Comparison of ENCODE assay signal across 21 cellular contexts in the genomic region with DNA sequence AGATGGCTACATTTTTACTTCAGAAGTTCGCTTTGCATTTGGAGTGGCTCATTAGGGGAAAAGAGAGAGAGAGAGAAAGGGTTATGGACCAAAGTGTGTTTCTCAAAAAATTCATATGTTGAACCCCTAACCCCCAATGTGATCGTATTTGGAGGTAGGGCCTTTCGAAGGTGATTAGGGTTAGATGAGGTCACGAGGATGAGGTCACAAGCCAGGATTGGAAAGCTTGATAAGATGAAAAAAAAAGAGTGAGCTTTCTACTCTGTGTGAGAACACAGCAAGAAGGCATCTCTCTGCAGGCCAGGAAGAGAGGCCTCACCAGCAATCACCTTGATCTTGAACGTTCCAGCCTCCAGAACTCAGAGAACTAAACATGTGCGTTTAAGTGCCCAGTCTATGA.
DNase-seq lines count a peak whose midpoint lies in the region; ATAC-seq, FAIRE-seq and TF ChIP-seq lines count a peak whose summit lies in the region.
"Had no signal": no experiment of that assay in that cellular context is flagged by ENCODE, and none has a peak within 500 bp of the region (broad histone marks: within the 10 kb centered on the region; RNA-seq: fewer than 3 reads in every experiment).

No MANE protein-coding gene starts in this region.

- TF ChIP-seq EP300 in K562 (IDR thresholded peaks at IDR 0.05; ENCODE audit: low read length): no peak

- 44 to 45% methylated on average over 6 of the region's 6 CpGs for WGBS in GM23248 (ENCODE audit: low coverage in 1 of 2, low lambda C conversion rate in 2 of 2, missing lambda C conversion rate in 2 of 2), 2 experiments
- 3% methylated on average over 6 of the region's 6 CpGs for WGBS in K562 (ENCODE audit: insufficient coverage, low coverage, missing lambda C conversion rate)

- TF ChIP-seq POLR2A in K562 (conservative IDR thresholded peaks at IDR 0.05): no peak

- no peak for TF ChIP-seq RAD21 in K562 (CRISPR knock-in tag; conservative IDR thresholded peaks at IDR 0.05 in 1 of 2, IDR thresholded peaks at IDR 0.05 in 1 of 2)

- H3K4me3 ChIP-seq in cardiac muscle cell (no peak overlapping the region), GM23248 (no peak overlapping the region), K562 (no peak overlapping the region)
- H3K4me3 ChIP-seq: A549; BLaER1 treated with 17β-estradiol and CSF1 and Interleukin-3, amounts not matched to agents 10 nM and 100 nM had no signal

- POLR2A ChIA-PET in K562 (lab: Yijun Ruan, JAX): interaction anchor here (0.5 kb wide), 1 partner anchor 183 kb away, joined by 4 read pairs; no protein-coding TSS in a partner anchor

- H2AFZ ChIP-seq in GM23248: peak overlapping the region; percentile 28; the same call in 1 of the 2 replicates
- H2AFZ ChIP-seq in K562 (ENCODE audit: low read depth, low read length): no peak overlapping the region

- DNase-seq in cardiac muscle cell (ENCODE audit: low read depth in 1 of 2, low spot score in 1 of 2): peak in 1 of 2 donors; percentile 31
- DNase-seq in cardiac septum (ENCODE audit: low spot score): no peak
- no peak for DNase-seq in GM23248
- DNase-seq in K562 (ENCODE audit: extremely low read depth in 1 of 4, low spot score in 3 of 4): peak in 1 of 4 experiments; percentile 6
- DNase-seq in NCI-H1092 (lab: John Stamatoyannopoulos, UW): no peak
- no peak for DNase-seq in NCI-H226
- DNase-seq: AML-193; Caco-2; Calu3; CD4-positive, alpha-beta T cell; CD8-positive, alpha-beta T cell; DMS79 treated with DMSO at 0.1 percent for 48 hours; GF-D8 had no signal

- H3F3A ChIP-seq in GM23248 (ENCODE audit: insufficient read depth): no peaks in the 10 kb centered on the region

- H3K36me3 ChIP-seq in cardiac muscle cell (no peaks in the 10 kb centered on the region), GM23248 (ENCODE audit: low read depth) (no peaks in the 10 kb centered on the region), K562 (ENCODE audit: control insufficient read depth, insufficient read depth, low read length) (no peaks in the 10 kb centered on the region)
- H3K36me3 ChIP-seq: BLaER1 treated with 17β-estradiol and CSF1 and Interleukin-3, amounts not matched to agents 10 nM and 100 nM had no signal

- in situ Hi-C loops in GM23248 (cut with MboI): no loop called here
- in situ Hi-C loops in K562 (cut with MboI): no loop called here

- H3K9ac ChIP-seq in GM23248: no peak overlapping the region
- no peak overlapping the region for H3K9ac ChIP-seq in K562 (ENCODE audit: insufficient read depth in 1 of 2, low read depth in 2 of 2, low read length in 2 of 2)
- H3K9ac ChIP-seq: BLaER1 treated with 17β-estradiol and CSF1 and Interleukin-3, amounts not matched to agents 10 nM and 100 nM had no signal

- H3K27me3 ChIP-seq in cardiac muscle cell (no peaks in the 10 kb centered on the region), GM23248 (replicated peaks; ENCODE audit: insufficient read depth) (no peaks in the 10 kb centered on the region), K562 (ENCODE audit: control insufficient read depth in 2 of 2, insufficient read depth in 2 of 2, low read length in 2 of 2) (no peaks in the 10 kb centered on the region)
- H3K27me3 ChIP-seq: BLaER1 treated with 17β-estradiol and CSF1 and Interleukin-3, amounts not matched to agents 10 nM and 100 nM had no signal

- BruUV-seq in K562 (replicated peaks; lab: Mats Ljungman, UMichigan): no TSS peak

- H3K27ac ChIP-seq in cardiac muscle cell (peak overlapping the region; percentile 51), GM23248 (no peak overlapping the region), K562 (ENCODE audit: extremely low read depth, low read depth, low read length) (no peak overlapping the region)
- H3K27ac ChIP-seq: 22Rv1; A549; BLaER1 treated with 17β-estradiol and CSF1 and Interleukin-3, amounts not matched to agents 10 nM and 100 nM; C4-2B had no signal

- H3K79me2 ChIP-seq in GM23248 (ENCODE audit: insufficient read depth) (no peaks in the 10 kb centered on the region), K562 (ENCODE audit: control insufficient read depth, insufficient read depth, low read length) (no peaks in the 10 kb centered on the region)

- peak; percentile 52; the same call in 2 of the 3 replicates for ATAC-seq in K562
- ATAC-seq: A549; CD8-positive, alpha-beta T cell had no signal

- H4K20me1 ChIP-seq in GM23248 (ENCODE audit: insufficient read depth) (no peaks in the 10 kb centered on the region), K562 (replicated peaks; ENCODE audit: control insufficient read depth, insufficient read depth, low read length) (no peaks in the 10 kb centered on the region)
- H4K20me1 ChIP-seq: BLaER1 treated with 17β-estradiol and CSF1 and Interleukin-3, amounts not matched to agents 10 nM and 100 nM had no signal

- FAIRE-seq in K562 (lab: Jason Lieb, UNC): no peak
- FAIRE-seq: A549, D721Med, G401.6, GM12891, GM19239 had no signal

- intact Hi-C loops in cardiac septum (cut with DNase I): no loop called here
- intact Hi-C loops in K562 (cut with micrococcal nuclease): no loop called here

- H3K9me2 ChIP-seq in GM23248 (ENCODE audit: insufficient read depth): no peaks in the 10 kb centered on the region

- H3K9me1 ChIP-seq in K562 (ENCODE audit: control insufficient read depth, insufficient read depth, low read length): no peaks in the 10 kb centered on the region

- H3K4me1 ChIP-seq in cardiac muscle cell (ENCODE audit: low read depth) (peaks cover 49% of the 10 kb centered on the region), GM23248 (ENCODE audit: insufficient read depth) (no peaks in the 10 kb centered on the region), K562 (replicated peaks in 1 of 2; ENCODE audit: control insufficient read depth in 2 of 2, insufficient read depth in 2 of 2, low read length in 2 of 2) (no peaks in the 10 kb centered on the region; a peak in 1 of 5 replicates)
- H3K4me1 ChIP-seq: A549; BLaER1 treated with 17β-estradiol and CSF1 and Interleukin-3, amounts not matched to agents 10 nM and 100 nM; Caco-2 had no signal

- H3K9me3 ChIP-seq in cardiac muscle cell (ENCODE audit: low read depth) (no peaks in the 10 kb centered on the region), GM23248 (ENCODE audit: low read depth) (no peaks in the 10 kb centered on the region), K562 (replicated peaks; ENCODE audit: control insufficient read depth, insufficient read depth, low read depth, low read length) (no peaks in the 10 kb centered on the region; the same call in 1 of the 2 replicates)
- H3K9me3 ChIP-seq: A549; BLaER1 treated with 17β-estradiol and CSF1 and Interleukin-3, amounts not matched to agents 10 nM and 100 nM; Caco-2 had no signal

- TF ChIP-seq CTCF in cardiac muscle cell (IDR thresholded peaks at IDR 0.05; ENCODE audit: low read depth, low read length) (no peak), K562 (IDR thresholded peaks at IDR 0.05 in 2 of 3, conservative IDR thresholded peaks at IDR 0.05 in 1 of 3; ENCODE audit: insufficient read depth in 2 of 3, low read depth in 1 of 3, low read length in 3 of 3) (no peak)

- CTCF ChIA-PET in K562 (lab: Yijun Ruan, JAX; ENCODE audit: low intra/inter-chr PET ratio): no interaction called here

- H3K4me2 ChIP-seq in GM23248 (ENCODE audit: unreplicated experiment) (no peak overlapping the region), K562 (ENCODE audit: insufficient read depth, low read length) (no peak overlapping the region)
- H3K4me2 ChIP-seq: A549; BLaER1 treated with 17β-estradiol and CSF1 and Interleukin-3, amounts not matched to agents 10 nM and 100 nM had no signal

TF ChIP-seq in K562, 482 proteins besides CTCF, POLR2A, EP300 and RAD21 (continues in another document):
- TF ChIP-seq, protein P1, sequence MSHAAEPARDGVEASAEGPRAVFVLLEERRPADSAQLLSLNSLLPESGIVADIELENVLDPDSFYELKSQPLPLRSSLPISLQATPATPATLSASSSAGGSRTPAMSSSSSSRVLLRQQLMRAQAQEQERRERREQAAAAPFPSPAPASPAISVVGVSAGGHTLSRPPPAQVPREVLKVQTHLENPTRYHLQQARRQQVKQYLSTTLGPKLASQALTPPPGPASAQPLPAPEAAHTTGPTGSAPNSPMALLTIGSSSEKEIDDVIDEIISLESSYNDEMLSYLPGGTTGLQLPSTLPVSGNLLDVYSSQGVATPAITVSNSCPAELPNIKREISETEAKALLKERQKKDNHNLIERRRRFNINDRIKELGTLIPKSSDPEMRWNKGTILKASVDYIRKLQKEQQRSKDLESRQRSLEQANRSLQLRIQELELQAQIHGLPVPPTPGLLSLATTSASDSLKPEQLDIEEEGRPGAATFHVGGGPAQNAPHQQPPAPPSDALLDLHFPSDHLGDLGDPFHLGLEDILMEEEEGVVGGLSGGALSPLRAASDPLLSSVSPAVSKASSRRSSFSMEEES (CRISPR knock-in tag; IDR thresholded peaks at IDR 0.05): peak; percentile 23
- TF ChIP-seq JUND (IDR thresholded peaks at IDR 0.05; ENCODE audit: borderline replicate concordance, low read depth, low read length) (peak; percentile 40; the same call in 1 of the 2 replicates), JUND (tag; IDR thresholded peaks at IDR 0.05; ENCODE audit: borderline replicate concordance, low read depth, low read length) (peak; percentile 68; the same call in 2 of the 3 replicates), ZNF561 (CRISPR knock-in tag; conservative IDR thresholded peaks at IDR 0.05) (no peak), SIN3A (IDR thresholded peaks at IDR 0.05; ENCODE audit: borderline replicate concordance in 2 of 2, control insufficient read depth in 1 of 2, low read depth in 2 of 2, low read length in 2 of 2) (no peak), NR2C2 (CRISPR knock-in tag; IDR thresholded peaks at IDR 0.05) (no peak), NR2C2 (tag; IDR thresholded peaks at IDR 0.05) (peak; percentile 44; the same call in 1 of the 2 replicates), ATF7 (IDR thresholded peaks at IDR 0.05) (peak; percentile 54; the same call in 1 of the 2 replicates), CCAR2 (IDR thresholded peaks at IDR 0.05; ENCODE audit: low read depth, low read length) (no peak)
- TF ChIP-seq, protein P2, sequence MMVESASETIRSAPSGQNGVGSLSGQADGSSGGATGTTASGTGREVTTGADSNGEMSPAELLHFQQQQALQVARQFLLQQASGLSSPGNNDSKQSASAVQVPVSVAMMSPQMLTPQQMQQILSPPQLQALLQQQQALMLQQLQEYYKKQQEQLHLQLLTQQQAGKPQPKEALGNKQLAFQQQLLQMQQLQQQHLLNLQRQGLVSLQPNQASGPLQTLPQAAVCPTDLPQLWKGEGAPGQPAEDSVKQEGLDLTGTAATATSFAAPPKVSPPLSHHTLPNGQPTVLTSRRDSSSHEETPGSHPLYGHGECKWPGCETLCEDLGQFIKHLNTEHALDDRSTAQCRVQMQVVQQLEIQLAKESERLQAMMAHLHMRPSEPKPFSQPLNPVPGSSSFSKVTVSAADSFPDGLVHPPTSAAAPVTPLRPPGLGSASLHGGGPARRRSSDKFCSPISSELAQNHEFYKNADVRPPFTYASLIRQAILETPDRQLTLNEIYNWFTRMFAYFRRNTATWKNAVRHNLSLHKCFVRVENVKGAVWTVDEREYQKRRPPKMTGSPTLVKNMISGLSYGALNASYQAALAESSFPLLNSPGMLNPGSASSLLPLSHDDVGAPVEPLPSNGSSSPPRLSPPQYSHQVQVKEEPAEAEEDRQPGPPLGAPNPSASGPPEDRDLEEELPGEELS (CRISPR knock-in tag; IDR thresholded peaks at IDR 0.05; ENCODE audit: borderline replicate concordance): no peak
